ENCODE assay signal across 11 cellular contexts in genomic region chr3:42035816-42036482, GRCh38. TPM values are rescaled to one million over a fixed set of nuclear protein-coding genes. Genes with fewer than 3 reads are reported as not detected.
DNase-seq lines count a peak whose midpoint lies in the region; ATAC-seq and TF ChIP-seq lines count a peak whose summit lies in the region.
"Had no signal": no experiment of that assay in that cellular context is flagged by ENCODE, and none has a peak within 500 bp of the region (broad histone marks: within the 10 kb centered on the region; RNA-seq: fewer than 3 reads in every experiment).

No MANE protein-coding gene starts in this region.

- no peak overlapping the region for H2AFZ ChIP-seq in GM23248
- no peak overlapping the region for H2AFZ ChIP-seq in smooth muscle cell (ENCODE audit: low read depth)

- ATAC-seq in foreskin keratinocyte: no peak
- ATAC-seq in T-cell (replicated peaks in 1 of 4): no peak
- ATAC-seq: naive thymus-derived CD4-positive, alpha-beta T cell had no signal

- no peak overlapping the region for H3K4me3 Mint-ChIP-seq in T-cell
- H3K4me3 Mint-ChIP-seq: naive thymus-derived CD4-positive, alpha-beta T cell had no signal

- H3K9me3 Mint-ChIP-seq in T-cell: no peaks in the 10 kb centered on the region
- H3K9me3 Mint-ChIP-seq: naive thymus-derived CD4-positive, alpha-beta T cell had no signal

- peaks cover 49% of the 10 kb centered on the region for H3F3A ChIP-seq in GM23248 (ENCODE audit: insufficient read depth)
- H3F3A ChIP-seq in smooth muscle cell (ENCODE audit: low read depth): peaks cover 18% of the 10 kb centered on the region

- TF ChIP-seq CTCF in smooth muscle cell (IDR thresholded peaks at IDR 0.05; ENCODE audit: borderline replicate concordance, insufficient read depth, poor library complexity, severe bottlenecking): no peak
- TF ChIP-seq CTCF in foreskin keratinocyte (conservative IDR thresholded peaks at IDR 0.05): no peak

- peak overlapping the region; percentile 25 for H3K4me2 ChIP-seq in GM23248 (ENCODE audit: unreplicated experiment)
- H3K4me2 ChIP-seq in smooth muscle cell: peak overlapping the region; percentile 35

- H3K9me3 ChIP-seq in GM23248 (ENCODE audit: low read depth): no peaks in the 10 kb centered on the region
- no peaks in the 10 kb centered on the region for H3K9me3 ChIP-seq in adipocyte (ENCODE audit: control insufficient read depth, low read length)
- no peaks in the 10 kb centered on the region for H3K9me3 ChIP-seq in smooth muscle cell (replicated peaks; ENCODE audit: low read depth)

- H3K27me3 Mint-ChIP-seq in T-cell: no peaks in the 10 kb centered on the region
- H3K27me3 Mint-ChIP-seq: naive thymus-derived CD4-positive, alpha-beta T cell had no signal

- DNase-seq in GM23248: no peak
- DNase-seq in adipocyte (ENCODE audit: low read depth): no peak
- peak; percentile 76 for DNase-seq in islet precursor cell
- DNase-seq in smooth muscle cell (lab: John Stamatoyannopoulos, UW; ENCODE audit: unreplicated experiment): no peak
- DNase-seq in mucosa of gallbladder (ENCODE audit: low spot score): no peak
- no peak for DNase-seq in foreskin keratinocyte
- DNase-seq in T-cell: no peak
- DNase-seq in D341Med (ENCODE audit: low spot score): no peak
- DNase-seq: DMS79; naive thymus-derived CD4-positive, alpha-beta T cell; SHP77 had no signal

- H3K4me1 ChIP-seq in GM23248 (ENCODE audit: insufficient read depth) (peaks cover 65% of the 10 kb centered on the region), adipocyte (ENCODE audit: control insufficient read depth, insufficient read depth, low read length) (peaks cover 61% of the 10 kb centered on the region), smooth muscle cell (ENCODE audit: low read depth) (peaks cover 34% of the 10 kb centered on the region), foreskin keratinocyte (peaks cover 24% of the 10 kb centered on the region)

- H3K27me3 ChIP-seq in GM23248 (replicated peaks; ENCODE audit: insufficient read depth) (no peaks in the 10 kb centered on the region), adipocyte (replicated peaks; ENCODE audit: control insufficient read depth, insufficient read depth, low read length) (no peaks in the 10 kb centered on the region), smooth muscle cell (ENCODE audit: low read depth) (no peaks in the 10 kb centered on the region), foreskin keratinocyte (no peaks in the 10 kb centered on the region)

- no peaks in the 10 kb centered on the region for H4K20me1 ChIP-seq in GM23248 (ENCODE audit: insufficient read depth)
- H4K20me1 ChIP-seq in smooth muscle cell (ENCODE audit: low read depth): no peaks in the 10 kb centered on the region

- in situ Hi-C loops in GM23248 (cut with MboI): no loop called here

- CTCF ChIA-PET in T-cell (lab: Charles Lee): no interaction called here

- POLR2A ChIA-PET in T-cell (lab: Charles Lee): no interaction called here

- H3K36me3 ChIP-seq in GM23248 (ENCODE audit: low read depth): no peaks in the 10 kb centered on the region
- H3K36me3 ChIP-seq in adipocyte (ENCODE audit: control insufficient read depth, insufficient read depth, low read length, severe bottlenecking): peaks cover 6% of the 10 kb centered on the region
- no peaks in the 10 kb centered on the region for H3K36me3 ChIP-seq in smooth muscle cell (ENCODE audit: low read depth)

- H3K27ac ChIP-seq in GM23248 (peak overlapping the region; percentile 80), smooth muscle cell (ENCODE audit: low read depth) (peak overlapping the region; percentile 92), foreskin keratinocyte (no peak overlapping the region)

- H3K4me1 Mint-ChIP-seq in T-cell: peaks cover 13 to 30% (median 14%) of the 10 kb centered on the region in 3 donors

- peaks cover 78% of the 10 kb centered on the region for H3K79me2 ChIP-seq in GM23248 (ENCODE audit: insufficient read depth)
- peaks cover 56% of the 10 kb centered on the region for H3K79me2 ChIP-seq in smooth muscle cell (ENCODE audit: low read depth)

- no peaks in the 10 kb centered on the region for H3K9me2 ChIP-seq in GM23248 (ENCODE audit: insufficient read depth)

- H3K36me3 Mint-ChIP-seq in T-cell: peaks cover 17% of the 10 kb centered on the region

- H3K27ac Mint-ChIP-seq in T-cell: no peak overlapping the region

- H3K9ac ChIP-seq in GM23248: peak overlapping the region; percentile 61
- H3K9ac ChIP-seq in adipocyte (ENCODE audit: low read length): peak overlapping the region; percentile 35
- H3K9ac ChIP-seq in smooth muscle cell (ENCODE audit: low read depth): peak overlapping the region; percentile 28

- whole genome bisulfite sequencing in GM23248 (ENCODE audit: low coverage in 1 of 2, low lambda C conversion rate in 2 of 2, missing lambda C conversion rate in 2 of 2), 2 experiments: 30 to 31% methylated on average over 4 of the region's 4 CpGs
- WGBS in smooth muscle cell (ENCODE audit: low lambda C conversion rate): 50% methylated on average over 4 of the region's 4 CpGs

- H3K4me3 ChIP-seq in GM23248 (no peak overlapping the region), adipocyte (ENCODE audit: low read length) (peak overlapping the region; percentile 1), smooth muscle cell (no peak overlapping the region)

RNA-seq across cellular contexts. Expression of gene TRAK1, which starts 55.2 kb away (rescaled TPM):
- 41.5 and 51.0 TPM in 2 replicates for total RNA-seq in GM23248 (2014; rRNA removed; shearing (Covaris generic))
- 13.6 and 13.7 TPM in 2 replicates for polyA plus RNA-seq in GM23248 (2016; fragmentation: Nextera tagmentation; extraction: Ambion mirVana)
- 13.7 and 16.3 TPM in 2 replicates for total RNA-seq in smooth muscle cell
- polyA plus RNA-seq in smooth muscle cell: 8.7 and 13.9 TPM in 2 replicates
- 101 TPM for total RNA-seq in mucosa of gallbladder
- total RNA-seq in foreskin keratinocyte: 39.9 and 40.4 TPM in 2 replicates
- 15.5 and 16.0 TPM in 2 replicates for polyA plus RNA-seq in foreskin keratinocyte
- 10 to 100 TPM; 18.5 to 22.4 (median 20.4) TPM for total RNA-seq in T-cell
